ENCODE assay signal across 13 cellular contexts in the genomic region with DNA sequence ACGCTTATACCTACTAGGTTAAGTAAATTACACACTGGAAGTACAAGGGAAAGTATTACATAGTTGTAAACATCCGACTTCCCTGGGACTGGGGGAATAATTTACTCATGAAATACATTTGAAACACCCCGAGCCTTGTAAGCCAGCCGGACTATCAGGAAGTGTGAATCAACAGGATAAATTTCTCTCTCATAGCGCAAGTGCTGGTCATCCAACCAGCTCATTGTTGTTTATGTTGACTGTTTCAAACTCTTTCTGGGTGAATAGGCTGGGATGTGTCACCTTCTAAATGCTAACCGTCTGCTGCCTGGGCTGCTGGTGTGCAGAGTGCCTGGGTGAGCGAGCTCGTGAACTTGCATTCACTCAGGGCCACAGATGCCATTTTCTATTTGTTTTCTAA. TPM values are rescaled to one million over a fixed set of nuclear protein-coding genes. Genes with fewer than 3 reads are reported as not detected.
A peak's percentile ranks its signal among the peaks of the same experiment; 100 is the strongest.
DNase-seq lines count a peak whose midpoint lies in the region; ATAC-seq, FAIRE-seq and TF ChIP-seq lines count a peak whose summit lies in the region.
"Had no signal": no experiment of that assay in that cellular context is flagged by ENCODE, and none has a peak within 500 bp of the region (broad histone marks: within the 10 kb centered on the region; RNA-seq: fewer than 3 reads in every experiment).

No MANE protein-coding gene starts in this region.

- H3K4me2 ChIP-seq in K562 (ENCODE audit: insufficient read depth, low read length): no peak overlapping the region

- FAIRE-seq in HTR-8/SVneo (lab: Jason Lieb, UNC) (no peak), K562 (lab: Jason Lieb, UNC) (no peak)
- FAIRE-seq: keratinocyte had no signal

- H2AFZ ChIP-seq in K562 (ENCODE audit: low read depth, low read length): no peak overlapping the region

- H3K4me3 Mint-ChIP-seq in CD4-positive, alpha-beta memory T cell: no peak overlapping the region

- intact Hi-C loops in K562 (cut with micrococcal nuclease): no loop called here
- intact Hi-C loops in CD4-positive, alpha-beta memory T cell (cut with micrococcal nuclease): no loop called here
- intact Hi-C loops in transverse colon (cut with DNase I; ENCODE audit: low total_unique reads): no loop called here
- intact Hi-C loops in psoas muscle (cut with DNase I): no loop called here

- peaks cover 43 to 50% of the 10 kb centered on the region in 2 donors for H3K27me3 Mint-ChIP-seq in CD4-positive, alpha-beta memory T cell

- H3K9me3 Mint-ChIP-seq in CD4-positive, alpha-beta memory T cell: no peaks in the 10 kb centered on the region

- H3K4me3 ChIP-seq in AG09309 (ENCODE audit: control insufficient read depth, low read depth, low read length): no peak overlapping the region
- H3K4me3 ChIP-seq in K562: no peak overlapping the region
- H3K4me3 ChIP-seq in gastroesophageal sphincter: no peak overlapping the region
- no peak overlapping the region for H3K4me3 ChIP-seq in CD4-positive, alpha-beta memory T cell (ENCODE audit: low read length in 2 of 2)
- H3K4me3 ChIP-seq in transverse colon: no peak overlapping the region
- no peak overlapping the region for H3K4me3 ChIP-seq in psoas muscle

- TF ChIP-seq POLR2A in K562 (conservative IDR thresholded peaks at IDR 0.05): no peak
- no peak for TF ChIP-seq POLR2A in gastroesophageal sphincter (IDR thresholded peaks at IDR 0.05)
- TF ChIP-seq POLR2A in transverse colon (IDR thresholded peaks at IDR 0.05): no peak

- CTCF ChIA-PET in K562 (lab: Yijun Ruan, JAX; ENCODE audit: low intra/inter-chr PET ratio): no interaction called here
- CTCF ChIA-PET in CD4-positive, alpha-beta memory T cell (lab: Charles Lee; ENCODE audit: partially characterized antibody): no interaction called here

- peaks cover 4% of the 10 kb centered on the region; the same call in 1 of the 2 replicates for H4K20me1 ChIP-seq in K562 (replicated peaks; ENCODE audit: control insufficient read depth, insufficient read depth, low read length)

- H3K36me3 ChIP-seq in K562 (ENCODE audit: control insufficient read depth, insufficient read depth, low read length): no peaks in the 10 kb centered on the region
- H3K36me3 ChIP-seq in gastroesophageal sphincter: no peaks in the 10 kb centered on the region
- H3K36me3 ChIP-seq in CD4-positive, alpha-beta memory T cell (ENCODE audit: insufficient read depth, low read length): no peaks in the 10 kb centered on the region
- no peaks in the 10 kb centered on the region for H3K36me3 ChIP-seq in transverse colon
- no peaks in the 10 kb centered on the region for H3K36me3 ChIP-seq in psoas muscle (ENCODE audit: insufficient read depth in 1 of 2, low read depth in 1 of 2)

- H3K4me1 ChIP-seq in K562 (replicated peaks in 1 of 2; ENCODE audit: control insufficient read depth in 2 of 2, insufficient read depth in 2 of 2, low read length in 2 of 2) (peaks cover 6 to 27% of the 10 kb centered on the region in 2 experiments; a peak in 3 of 5 replicates), gastroesophageal sphincter (peaks cover 0 to 34% (median 16%) of the 10 kb centered on the region in 3 donors), transverse colon (peaks cover 4 to 29% (median 26%) of the 10 kb centered on the region in 4 donors), psoas muscle (peaks cover 7% of the 10 kb centered on the region)
- H3K4me1 ChIP-seq in CD4-positive, alpha-beta memory T cell (ENCODE audit: insufficient read depth, low read length): peaks cover 17% of the 10 kb centered on the region

- H3K27ac ChIP-seq in K562 (ENCODE audit: extremely low read depth, low read depth, low read length) (no peak overlapping the region), gastroesophageal sphincter (no peak overlapping the region), transverse colon (no peak overlapping the region), psoas muscle (no peak overlapping the region)
- H3K27ac ChIP-seq in CD4-positive, alpha-beta memory T cell (ENCODE audit: low read depth, low read length): no peak overlapping the region

- no peak for TF ChIP-seq RAD21 in K562 (CRISPR knock-in tag; conservative IDR thresholded peaks at IDR 0.05 in 1 of 2, IDR thresholded peaks at IDR 0.05 in 1 of 2)

- H3K36me3 Mint-ChIP-seq in CD4-positive, alpha-beta memory T cell: no peaks in the 10 kb centered on the region

- DNase-seq in AG09309 (ENCODE audit: low read depth): peak; percentile 56
- DNase-seq in HTR-8/SVneo (ENCODE audit: insufficient read length, low spot score): peak; percentile 48
- DNase-seq in K562 (ENCODE audit: extremely low read depth in 1 of 4, low spot score in 3 of 4): no peak
- DNase-seq in kidney glomerular epithelial cell (lab: John Stamatoyannopoulos, UW): peak; percentile 96
- DNase-seq in CD4-positive, alpha-beta memory T cell: no peak
- no peak for DNase-seq in transverse colon
- no peak for DNase-seq in psoas muscle
- DNase-seq: activated gamma-delta T cell, COR-L47, NCI-H1930 had no signal

- in situ Hi-C loops in K562 (cut with MboI) (no loop called here), transverse colon (cut with MboI; ENCODE audit: low pct_ligation_motif_present in 1 of 4, low pct_unique_long_range_greater_than_20kb in 1 of 4, low sequenced_read_pairs in 3 of 4) (no loop called here)

- TF ChIP-seq CTCF in AG09309 (IDR thresholded peaks at IDR 0.05; ENCODE audit: control insufficient read depth, insufficient read depth, low read depth, low read length, missing control alignments): no peak
- no peak for TF ChIP-seq CTCF in K562 (IDR thresholded peaks at IDR 0.05 in 2 of 3, conservative IDR thresholded peaks at IDR 0.05 in 1 of 3; ENCODE audit: insufficient read depth in 2 of 3, low read depth in 1 of 3, low read length in 3 of 3)
- TF ChIP-seq CTCF in gastroesophageal sphincter (IDR thresholded peaks at IDR 0.05): no peak
- no peak for TF ChIP-seq CTCF in transverse colon (IDR thresholded peaks at IDR 0.05)
- TF ChIP-seq CTCF in psoas muscle (IDR thresholded peaks at IDR 0.05): no peak

- H3K9ac ChIP-seq in K562 (ENCODE audit: insufficient read depth in 1 of 2, low read depth in 2 of 2, low read length in 2 of 2): no peak overlapping the region

- BruUV-seq in K562 (replicated peaks; lab: Mats Ljungman, UMichigan): no TSS peak

- POLR2A ChIA-PET in K562 (lab: Yijun Ruan, JAX): interaction anchor here (1.1 kb wide), 1 partner anchor 12 kb away, joined by 3 read pairs; no protein-coding TSS in a partner anchor
- POLR2A ChIA-PET in CD4-positive, alpha-beta memory T cell (lab: Charles Lee; ENCODE audit: partially characterized antibody): no interaction called here

- H3K4me1 Mint-ChIP-seq in CD4-positive, alpha-beta memory T cell: peaks cover 3 to 17% (median 12%) of the 10 kb centered on the region in 4 donors

- ATAC-seq in K562 (no peak), gastroesophageal sphincter (no peak), psoas muscle (no peak)

- H3K9me1 ChIP-seq in K562 (ENCODE audit: control insufficient read depth, insufficient read depth, low read length): no peaks in the 10 kb centered on the region

- H3K27me3 ChIP-seq in K562 (ENCODE audit: control insufficient read depth in 2 of 2, insufficient read depth in 2 of 2, low read length in 2 of 2) (peaks cover 55% of the 10 kb centered on the region in 2 experiments), gastroesophageal sphincter (peaks cover 99% of the 10 kb centered on the region), transverse colon (peaks cover 92% of the 10 kb centered on the region), psoas muscle (ENCODE audit: insufficient read depth in 3 of 3, low read length in 2 of 3) (peaks cover 6 to 81% (median 18%) of the 10 kb centered on the region in 3 donors)
- H3K27me3 ChIP-seq in CD4-positive, alpha-beta memory T cell (ENCODE audit: insufficient read depth, low read length): peaks cover 30% of the 10 kb centered on the region

- no peak for TF ChIP-seq EP300 in K562 (IDR thresholded peaks at IDR 0.05; ENCODE audit: low read length)
- TF ChIP-seq EP300 in gastroesophageal sphincter (IDR thresholded peaks at IDR 0.05): no peak
- no peak for TF ChIP-seq EP300 in transverse colon (IDR thresholded peaks at IDR 0.05; ENCODE audit: low read depth)

- H3K27ac Mint-ChIP-seq in CD4-positive, alpha-beta memory T cell: no peak overlapping the region

- WGBS in K562 (ENCODE audit: insufficient coverage, low coverage, missing lambda C conversion rate): 14% methylated on average over 8 of the region's 8 CpGs
- WGBS in gastroesophageal sphincter (ENCODE audit: low coverage in 1 of 2), 2 donors: 48 to 63% methylated on average over 4 to 8 of the region's 8 CpGs
- 42 to 50% methylated on average over 2 to 8 of the region's 8 CpGs for WGBS in transverse colon (ENCODE audit: low coverage in 1 of 2), 2 donors
- WGBS in psoas muscle, 3 donors: 80 to 84% (median 81%) methylated on average over 8 of the region's 8 CpGs

- no peaks in the 10 kb centered on the region for H3K9me3 ChIP-seq in K562 (replicated peaks; ENCODE audit: control insufficient read depth, insufficient read depth, low read depth, low read length)
- no peaks in the 10 kb centered on the region for H3K9me3 ChIP-seq in gastroesophageal sphincter
- H3K9me3 ChIP-seq in CD4-positive, alpha-beta memory T cell (ENCODE audit: control insufficient read depth in 1 of 2, low read length in 2 of 2): no peaks in the 10 kb centered on the region
- H3K9me3 ChIP-seq in transverse colon: no peaks in the 10 kb centered on the region
- no peaks in the 10 kb centered on the region for H3K9me3 ChIP-seq in psoas muscle

- no peaks in the 10 kb centered on the region for H3K79me2 ChIP-seq in K562 (ENCODE audit: control insufficient read depth, insufficient read depth, low read length)

RNA-seq across cellular contexts. Expression of a gene that starts 5.0 kb away (rescaled TPM):
- total RNA-seq in K562 (2011; cell fraction: chromatin; rRNA removed; ENCODE audit: low replicate concordance): not detected in 2 replicates
- total RNA-seq in K562 (2011; cell fraction: nucleolus; rRNA removed): 0.17 TPM in 1 of 2 replicates, not detected in the other
- not detected in 2 replicates for total RNA-seq in K562 (2011; cell fraction: nucleoplasm; rRNA removed)
- total RNA-seq in K562 (2014; rRNA removed) (not detected in 2 replicates), K562 (2014; rRNA removed; fragmentation: Illumina TruSeq; extraction: Trizol) (0.10 TPM in 1 of 2 replicates, not detected in the other), K562 (2015; rRNA removed; fragmentation: Illumina TruSeq; extraction: Trizol) (0.07 and 0.15 TPM in 2 replicates), K562 (2021) (0.07 and 0.13 TPM in 2 replicates), gastroesophageal sphincter (10 to 100 TPM in 1 of 4 donors, 1 to 10 TPM in 3; 1.4 to 16.1 (median 6.0) TPM), transverse colon (10 to 100 TPM in 1 of 4 donors, 1 to 10 TPM in 3; 1.1 to 12.7 (median 6.7) TPM), psoas muscle (1 to 10 TPM; 1.5 to 4.9 (median 2.8) TPM)
- polyA plus RNA-seq in K562 (2011; rRNA removed) (0.04 and 0.15 TPM in 2 replicates), K562 (2014; fragmentation: Illumina TruSeq; extraction: Trizol) (0.10 TPM in 2 replicates), K562 (2014; fragmentation: Nextera tagmentation; extraction: Ambion mirVana) (under 1 TPM in 1 of 2 experiments, not detected in 1; 0.01 TPM), K562 (2014; rRNA removed) (0.05 and 0.22 TPM in 2 replicates), psoas muscle (1 to 10 TPM in 2 of 3 donors, under 1 TPM in 1; 0.96 to 4.8 (median 3.4) TPM)
- 0.06 and 0.21 TPM in 2 replicates for polyA plus RNA-seq in K562 (2011; cell fraction: cytosol; rRNA removed)
- 0.06 TPM in 1 of 2 replicates, not detected in the other for polyA plus RNA-seq in K562 (2011; cell fraction: nucleus; rRNA removed)
- polyA plus RNA-seq in K562 (2012): 0.13 and 0.26 TPM in 2 replicates
- 0.07 and 0.36 TPM in 2 replicates for polyA minus RNA-seq in K562 (2011; rRNA and poly(A)+ RNA removed)
- polyA minus RNA-seq in K562 (2011; cell fraction: cytosol; rRNA and poly(A)+ RNA removed): 1.1 TPM in 1 of 2 replicates, not detected in the other
- 0.13 and 0.22 TPM in 2 replicates for polyA minus RNA-seq in K562 (2011; cell fraction: nucleus; rRNA and poly(A)+ RNA removed)
- total RNA-seq in CD4-positive, alpha-beta memory T cell: not detected
- polyA plus RNA-seq in CD4-positive, alpha-beta memory T cell: under 1 TPM in 1 of 2 donors, not detected in 1; 0.06 TPM
- total RNA-seq: HT-29 had no signal

Comparison
In these comparisons a context has a peak if more than half of its experiments do, and no peak if none do; other contexts are left out.
1. DNase-seq: peak in AG09309 (single experiment), HTR-8/SVneo (single experiment) and kidney glomerular epithelial cell (single experiment); none in K562 (0 of 4), CD4-positive, alpha-beta memory T cell (0 of 5), transverse colon (single experiment) and psoas muscle (0 of 2).